28 cellular contexts compared by ENCODE assay signal in the genomic region with DNA sequence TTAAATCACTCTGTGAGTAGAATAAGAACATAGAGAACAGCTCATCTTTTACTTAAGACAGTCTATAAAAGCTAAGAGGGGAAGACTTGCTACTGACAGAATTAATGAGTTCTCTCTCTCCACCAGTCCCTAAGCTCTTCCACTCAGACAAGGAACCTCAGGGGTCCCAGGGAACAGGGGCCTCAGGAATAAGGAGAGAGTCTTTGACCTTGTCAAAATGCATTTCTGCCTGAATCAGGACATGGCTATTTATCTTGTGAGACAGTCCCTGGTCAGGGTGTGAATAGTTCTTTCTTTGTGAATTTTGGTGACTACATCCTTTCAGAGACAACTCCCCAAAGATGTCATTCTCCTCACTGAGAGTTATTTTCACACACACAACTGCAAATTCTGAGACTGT.
"Had no signal": no experiment of that assay in that cellular context is flagged by ENCODE, and none has a peak within 500 bp of the region (broad histone marks: within the 10 kb centered on the region; RNA-seq: fewer than 3 reads in every experiment).

No MANE protein-coding gene starts in this region.

- DNase-seq: activated CD4-positive, alpha-beta memory T cell treated with anti-CD3 and anti-CD28 coated beads for 36 hours; activated CD4-positive, alpha-beta T cell treated with anti-CD3 and anti-CD28 coated beads for 36 hours; activated CD4-positive, alpha-beta T cell treated with anti-CD3 and anti-CD28 coated beads, Interleukin-2, amount 10 ng/mL, durations not matched to agents 24 days and 14 days; activated CD4-positive, CD25-positive, alpha-beta regulatory T cell; activated CD4-positive, CD25-positive, alpha-beta regulatory T cell treated with anti-CD3 and anti-CD28 coated beads, Interleukin-2, amount 50 U/mL, for 72 hours; activated CD8-positive, alpha-beta memory T cell treated with anti-CD3 and anti-CD28 coated beads, Interleukin-2, amount 50 U/mL, for 48 hours; activated gamma-delta T cell; activated naive CD4-positive, alpha-beta T cell; activated naive CD4-positive, alpha-beta T cell treated with anti-CD3 and anti-CD28 coated beads, Interleukin-2, amount 10 ng/mL, durations not matched to agents 7 days and 5 days; activated naive CD8-positive, alpha-beta T cell treated with anti-CD3 and anti-CD28 coated beads, Interleukin-2, amount 10 ng/mL, durations not matched to agents 7 days and 5 days; activated T-cell treated with anti-CD3 and anti-CD28 coated beads for 4 hours; activated T-cell treated with anti-CD3 and anti-CD28 coated beads, Interleukin-2, amount 50 U/mL, for 24 hours; activated T-cell treated with anti-CD3 and anti-CD28 coated beads, Interleukin-2, amount 50 U/mL, for 72 hours; central memory CD4-positive, alpha-beta T cell; cerebellar nuclear complex; colonic mucosa; effector CD8-positive, alpha-beta T cell; erythroblast; foreskin keratinocyte; gastrocnemius medialis; glutamatergic neuron; T-helper 2 cell had no signal

- H3K4me1 Mint-ChIP-seq: activated CD4-positive, alpha-beta T cell treated with anti-CD3 and anti-CD28 coated beads, Interleukin-2, amount 10 ng/mL, durations not matched to agents 24 days and 14 days; activated naive CD4-positive, alpha-beta T cell treated with anti-CD3 and anti-CD28 coated beads, Interleukin-2, amount 10 ng/mL, durations not matched to agents 7 days and 5 days; activated naive CD8-positive, alpha-beta T cell treated with anti-CD3 and anti-CD28 coated beads, Interleukin-2, amount 10 ng/mL, durations not matched to agents 7 days and 5 days had no signal

- H3K4me3 Mint-ChIP-seq: activated CD4-positive, alpha-beta memory T cell treated with anti-CD3 and anti-CD28 coated beads for 36 hours; activated CD4-positive, alpha-beta T cell treated with anti-CD3 and anti-CD28 coated beads for 36 hours; activated CD4-positive, alpha-beta T cell treated with anti-CD3 and anti-CD28 coated beads, Interleukin-2, amount 10 ng/mL, durations not matched to agents 24 days and 14 days; activated naive CD4-positive, alpha-beta T cell treated with anti-CD3 and anti-CD28 coated beads, Interleukin-2, amount 10 ng/mL, durations not matched to agents 7 days and 5 days; activated naive CD8-positive, alpha-beta T cell treated with anti-CD3 and anti-CD28 coated beads, Interleukin-2, amount 10 ng/mL, durations not matched to agents 7 days and 5 days; activated T-cell treated with anti-CD3 and anti-CD28 coated beads, Interleukin-2, amount 50 U/mL, for 24 hours; activated T-cell treated with anti-CD3 and anti-CD28 coated beads, Interleukin-2, amount 50 U/mL, for 72 hours; brain had no signal

- H3K4me3 ChIP-seq: ascending aorta, breast epithelium, cardiac muscle cell, colonic mucosa, esophagus muscularis mucosa, gastrocnemius medialis had no signal

- H3K27me3 Mint-ChIP-seq: activated CD4-positive, alpha-beta T cell treated with anti-CD3 and anti-CD28 coated beads, Interleukin-2, amount 10 ng/mL, durations not matched to agents 24 days and 14 days; activated naive CD8-positive, alpha-beta T cell treated with anti-CD3 and anti-CD28 coated beads, Interleukin-2, amount 10 ng/mL, durations not matched to agents 7 days and 5 days had no signal

- H3K27me3 ChIP-seq: ascending aorta, breast epithelium, cardiac muscle cell, colonic mucosa, esophagus muscularis mucosa, foreskin keratinocyte, gastrocnemius medialis had no signal

- H3K9me3 Mint-ChIP-seq: activated CD4-positive, alpha-beta memory T cell treated with anti-CD3 and anti-CD28 coated beads for 36 hours; activated naive CD4-positive, alpha-beta T cell treated with anti-CD3 and anti-CD28 coated beads, Interleukin-2, amount 10 ng/mL, durations not matched to agents 7 days and 5 days; activated naive CD8-positive, alpha-beta T cell treated with anti-CD3 and anti-CD28 coated beads, Interleukin-2, amount 10 ng/mL, durations not matched to agents 7 days and 5 days; activated T-cell treated with anti-CD3 and anti-CD28 coated beads, Interleukin-2, amount 50 U/mL, for 24 hours had no signal

- H3K4me1 ChIP-seq: ascending aorta, breast epithelium, colonic mucosa, esophagus muscularis mucosa, gastrocnemius medialis had no signal

- H3K9me3 ChIP-seq: ascending aorta, breast epithelium, colonic mucosa, gastrocnemius medialis had no signal

- ATAC-seq: activated CD4-positive, alpha-beta T cell treated with anti-CD3 and anti-CD28 coated beads for 36 hours; activated naive CD4-positive, alpha-beta T cell treated with anti-CD3 and anti-CD28 coated beads, Interleukin-2, amount 50 U/mL, for 72 hours; activated T-cell treated with anti-CD3 and anti-CD28 coated beads, Interleukin-2, amount 50 U/mL, for 72 hours; foreskin keratinocyte; gastrocnemius medialis had no signal

- H3K27ac ChIP-seq: ascending aorta, breast epithelium, cardiac muscle cell, colonic mucosa, esophagus muscularis mucosa, foreskin keratinocyte, gastrocnemius medialis had no signal

- H3K36me3 Mint-ChIP-seq: activated CD4-positive, alpha-beta memory T cell treated with anti-CD3 and anti-CD28 coated beads for 36 hours; activated naive CD4-positive, alpha-beta T cell treated with anti-CD3 and anti-CD28 coated beads, Interleukin-2, amount 10 ng/mL, durations not matched to agents 7 days and 5 days; activated naive CD8-positive, alpha-beta T cell treated with anti-CD3 and anti-CD28 coated beads, Interleukin-2, amount 10 ng/mL, durations not matched to agents 7 days and 5 days; brain had no signal

- H3K27ac Mint-ChIP-seq: activated CD4-positive, alpha-beta memory T cell treated with anti-CD3 and anti-CD28 coated beads for 36 hours; activated CD4-positive, alpha-beta T cell treated with anti-CD3 and anti-CD28 coated beads for 36 hours; activated CD4-positive, alpha-beta T cell treated with anti-CD3 and anti-CD28 coated beads, Interleukin-2, amount 10 ng/mL, durations not matched to agents 24 days and 14 days; activated naive CD4-positive, alpha-beta T cell treated with anti-CD3 and anti-CD28 coated beads, Interleukin-2, amount 10 ng/mL, durations not matched to agents 7 days and 5 days; activated naive CD4-positive, alpha-beta T cell treated with anti-CD3 and anti-CD28 coated beads, Interleukin-2, amount 50 U/mL, for 72 hours; activated naive CD8-positive, alpha-beta T cell treated with anti-CD3 and anti-CD28 coated beads, Interleukin-2, amount 10 ng/mL, durations not matched to agents 7 days and 5 days; activated T-cell treated with anti-CD3 and anti-CD28 coated beads, Interleukin-2, amount 50 U/mL, for 24 hours; activated T-cell treated with anti-CD3 and anti-CD28 coated beads, Interleukin-2, amount 50 U/mL, for 72 hours; brain had no signal

- H3K36me3 ChIP-seq: ascending aorta, breast epithelium, cardiac muscle cell, colonic mucosa, esophagus muscularis mucosa, gastrocnemius medialis had no signal
